In the genomic region with DNA sequence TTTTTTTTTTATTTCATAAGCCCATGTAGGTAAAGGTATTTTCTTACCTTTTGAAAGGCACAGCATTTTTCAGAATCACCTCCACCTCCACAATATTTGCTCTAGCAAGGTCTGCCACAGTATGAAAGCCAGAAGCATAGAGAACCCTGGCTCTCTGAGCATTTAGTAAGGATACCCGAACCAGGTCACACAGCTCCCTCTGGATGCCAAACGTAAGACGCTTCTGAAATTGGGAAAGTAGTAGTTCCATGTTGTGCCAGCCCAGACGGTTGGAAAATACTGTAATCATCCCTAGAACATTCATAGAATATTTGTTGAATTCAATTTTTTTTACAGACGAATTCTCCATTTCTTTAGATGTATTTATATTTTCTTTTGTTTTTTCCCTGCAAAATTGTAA, we compare ENCODE assay signal across 24 cellular contexts. TPM values are rescaled to one million over a fixed set of nuclear protein-coding genes. Genes with fewer than 3 reads are reported as not detected.
DNase-seq lines count a peak whose midpoint lies in the region; ATAC-seq and TF ChIP-seq lines count a peak whose summit lies in the region.
"Had no signal": no experiment of that assay in that cellular context is flagged by ENCODE, and none has a peak within 500 bp of the region (broad histone marks: within the 10 kb centered on the region; RNA-seq: fewer than 3 reads in every experiment).

No MANE protein-coding gene starts in this region.

- 91 to 94% methylated on average over 5 of the region's 5 CpGs for WGBS in GM23248 (ENCODE audit: low coverage in 1 of 2, low lambda C conversion rate in 2 of 2, missing lambda C conversion rate in 2 of 2), 2 experiments

- H4K20me1 ChIP-seq in GM23248 (ENCODE audit: insufficient read depth) = no peaks in the 10 kb centered on the region

- H3K9me2 ChIP-seq in GM23248 (ENCODE audit: insufficient read depth) = no peaks in the 10 kb centered on the region

- H3K27ac ChIP-seq in GM23248 = no peak overlapping the region
- H3K27ac ChIP-seq: heart right ventricle, neutrophil, SJSA1, spleen, transverse colon had no signal

- in situ Hi-C loops in GM23248 (cut with MboI) = no loop called here

- no peak overlapping the region for H3K4me3 ChIP-seq in AG09309 (ENCODE audit: control insufficient read depth, low read depth, low read length)
- H3K4me3 ChIP-seq in GM23248 = no peak overlapping the region
- no peak overlapping the region for H3K4me3 ChIP-seq in fibroblast of villous mesenchyme (ENCODE audit: low read depth, low read length)
- H3K4me3 ChIP-seq: heart right ventricle, SJSA1, spleen, transverse colon had no signal

- no peaks in the 10 kb centered on the region for H3K4me1 ChIP-seq in GM23248 (ENCODE audit: insufficient read depth)
- H3K4me1 ChIP-seq: BE2C, heart right ventricle, SJSA1, spleen, transverse colon had no signal

- H3F3A ChIP-seq in GM23248 (ENCODE audit: insufficient read depth) = no peaks in the 10 kb centered on the region

- intact Hi-C loops in sciatic nerve (cut with DNase I) = no loop called here

- H3K9ac ChIP-seq in GM23248 = no peak overlapping the region

- no peak for DNase-seq in AG09309 (ENCODE audit: low read depth)
- peak; percentile 12 for DNase-seq in GM23248
- peak; percentile 29 for DNase-seq in amniotic epithelial cell (ENCODE audit: low read depth)
- peak; percentile 13 for DNase-seq in fibroblast of villous mesenchyme (ENCODE audit: low read depth)
- DNase-seq in sciatic nerve (ENCODE audit: low spot score) = no peak
- no peak for DNase-seq in KG1 (lab: John Stamatoyannopoulos, UW)
- no peak for DNase-seq in activated CD8-positive, alpha-beta memory T cell treated with anti-CD3 and anti-CD28 coated beads, Interleukin-2, amount 50 U/mL, for 48 hours
- DNase-seq in GM10266 (ENCODE audit: extremely low spot score) = no peak
- DNase-seq: activated B cell treated with CpG ODN at 0.5 μM for 24 hours; activated CD4-positive, alpha-beta memory T cell treated with anti-CD3 and anti-CD28 coated beads, Interleukin-2, amount 10 ng/mL, durations not matched to agents 7 days and 5 days; activated naive CD4-positive, alpha-beta T cell treated with Interleukin-2 at 50 U/mL for 16 hours; activated T-cell treated with anti-CD3 and anti-CD28 coated beads, Interleukin-2, amount 50 U/mL, for 1 hour; BE2C; COR-L47; heart right ventricle; NCI-H1694 treated with DMSO at 0.1 percent for 48 hours; NCI-H446 treated with DMSO at 0.1 percent for 48 hours; spleen; stimulated activated CD4-positive, alpha-beta T cell treated with anti-CD3 and anti-CD28 coated beads, Interleukin-4, amount 100 ng/mL, for 24 hours; transverse colon had no signal

- H3K36me3 ChIP-seq in GM23248 (ENCODE audit: low read depth) = no peaks in the 10 kb centered on the region
- H3K36me3 ChIP-seq: transverse colon had no signal

- H3K9me3 ChIP-seq in GM23248 (ENCODE audit: low read depth) = no peaks in the 10 kb centered on the region
- H3K9me3 ChIP-seq: BE2C, heart right ventricle, neutrophil, SJSA1, spleen, transverse colon had no signal

- H3K4me2 ChIP-seq in GM23248 (ENCODE audit: unreplicated experiment) = no peak overlapping the region

- no peaks in the 10 kb centered on the region for H3K27me3 ChIP-seq in GM23248 (replicated peaks; ENCODE audit: insufficient read depth)
- H3K27me3 ChIP-seq: BE2C, heart right ventricle, neutrophil, SJSA1, spleen, transverse colon had no signal

- H2AFZ ChIP-seq in GM23248 = no peak overlapping the region

- H3K79me2 ChIP-seq in GM23248 (ENCODE audit: insufficient read depth) = no peaks in the 10 kb centered on the region

- ATAC-seq in sciatic nerve = no peak
- ATAC-seq: esophagus mucosa, heart right ventricle, Panc1 had no signal

- TF ChIP-seq CTCF in AG09309 (IDR thresholded peaks at IDR 0.05; ENCODE audit: control insufficient read depth, insufficient read depth, low read depth, low read length, missing control alignments) (peak; percentile 22), fibroblast of villous mesenchyme (IDR thresholded peaks at IDR 0.05; ENCODE audit: insufficient read depth, low read depth, low read length) (peak; percentile 24), GM10266 (IDR thresholded peaks at IDR 0.05; ENCODE audit: control insufficient read depth, insufficient read depth, low read depth, missing control alignments) (no peak)

RNA-seq across cellular contexts. Expression of a gene that starts 52.4 kb away (rescaled TPM):
- 1.6 and 2.5 TPM in 2 replicates for total RNA-seq in GM23248 (2014; rRNA removed; shearing (Covaris generic))
- 0.81 and 1.0 TPM in 2 replicates for polyA plus RNA-seq in GM23248 (2016; fragmentation: Nextera tagmentation; extraction: Ambion mirVana)
- total RNA-seq in fibroblast of villous mesenchyme (6.4 and 6.9 TPM in 2 replicates), sciatic nerve (0.09 TPM)

Comparison
In these comparisons a context has a peak if more than half of its experiments do, and no peak if none do; other contexts are left out.
1. DNase-seq: peak in GM23248 (single experiment), amniotic epithelial cell (single experiment) and fibroblast of villous mesenchyme (single experiment); none in AG09309 (single experiment), sciatic nerve (single experiment), KG1 (single experiment), activated CD8-positive, alpha-beta memory T cell treated with anti-CD3 and anti-CD28 coated beads, Interleukin-2, amount 50 U/mL, for 48 hours (single experiment) and GM10266 (single experiment).